ENCODE assay signal across 17 cellular contexts in genomic region chr15:100019601-100020000, GRCh38.
DNase-seq lines count a peak whose midpoint lies in the region; ATAC-seq and TF ChIP-seq lines count a peak whose summit lies in the region.
"Had no signal": no experiment of that assay in that cellular context is flagged by ENCODE, and none has a peak within 500 bp of the region (broad histone marks: within the 10 kb centered on the region; RNA-seq: fewer than 3 reads in every experiment).

No MANE protein-coding gene starts in this region.

- H3K9me3 Mint-ChIP-seq in mesothelial cell of epicardium: peaks cover 7% of the 10 kb centered on the region
- H3K9me3 Mint-ChIP-seq in activated CD8-positive, alpha-beta T cell treated with anti-CD3 and anti-CD28 coated beads for 36 hours: no peaks in the 10 kb centered on the region

- H3K36me3 Mint-ChIP-seq in mesothelial cell of epicardium: peaks cover 15% of the 10 kb centered on the region
- H3K36me3 Mint-ChIP-seq in activated CD8-positive, alpha-beta T cell treated with anti-CD3 and anti-CD28 coated beads for 36 hours (ENCODE audit: low read depth): peaks cover 3% of the 10 kb centered on the region
- H3K36me3 Mint-ChIP-seq: IgD-negative memory B cell had no signal

- H3K27me3 ChIP-seq in aorta (ENCODE audit: control insufficient read depth in 1 of 2, insufficient read depth in 2 of 2, low read length in 1 of 2) (no peaks in the 10 kb centered on the region), stomach (no peaks in the 10 kb centered on the region)
- H3K27me3 ChIP-seq: BLaER1 had no signal

- no peak for TF ChIP-seq CTCF in coronary artery (IDR thresholded peaks at IDR 0.05)
- TF ChIP-seq CTCF in mesothelial cell of epicardium (IDR thresholded peaks at IDR 0.05; ENCODE audit: unreplicated experiment): no peak
- TF ChIP-seq CTCF in activated CD8-positive, alpha-beta T cell treated with anti-CD3 and anti-CD28 coated beads for 36 hours (IDR thresholded peaks at IDR 0.05): no peak
- TF ChIP-seq CTCF in stomach (IDR thresholded peaks at IDR 0.05): no peak

- no peak for TF ChIP-seq POLR2A in stomach (IDR thresholded peaks at IDR 0.05)

- 35 to 39% methylated on average over 6 of the region's 6 CpGs for WGBS in aorta, 2 donors
- 73 to 86% (median 82%) methylated on average over 6 of the region's 6 CpGs for WGBS in stomach, 5 donors

- CTCF ChIA-PET in activated CD8-positive, alpha-beta T cell treated with anti-CD3 and anti-CD28 coated beads for 36 hours (lab: Charles Lee): no interaction called here

- H3K4me3 Mint-ChIP-seq in mesothelial cell of epicardium: no peak overlapping the region
- H3K4me3 Mint-ChIP-seq in activated CD8-positive, alpha-beta T cell treated with anti-CD3 and anti-CD28 coated beads for 36 hours: no peak overlapping the region
- H3K4me3 Mint-ChIP-seq: CD4-positive, CD25-positive, alpha-beta regulatory T cell; H9; IgD-negative memory B cell had no signal

- intact Hi-C loops in sciatic nerve (cut with DNase I): no loop called here
- intact Hi-C loops in aorta (cut with DNase I): loop anchor here in 1 of 2 donors (10.0 kb wide), 1 partner anchor 55 kb away; no protein-coding TSS in a partner anchor
- intact Hi-C loops in activated CD8-positive, alpha-beta T cell treated with anti-CD3 and anti-CD28 coated beads for 36 hours (cut with micrococcal nuclease): no loop called here
- intact Hi-C loops in stomach (cut with DNase I; ENCODE audit: low total_unique reads): no loop called here

- H3K36me3 ChIP-seq in aorta (ENCODE audit: control insufficient read depth in 1 of 2, insufficient read depth in 2 of 2, low read length in 1 of 2) (no peaks in the 10 kb centered on the region), stomach (no peaks in the 10 kb centered on the region)
- H3K36me3 ChIP-seq: BLaER1 had no signal

- TF ChIP-seq EP300 in stomach (IDR thresholded peaks at IDR 0.05): no peak

- ATAC-seq in sciatic nerve (peak; percentile 69), aorta (ENCODE audit: low FRiP score) (peak; percentile 41)
- ATAC-seq in activated CD8-positive, alpha-beta T cell treated with anti-CD3 and anti-CD28 coated beads for 36 hours: no peak
- ATAC-seq: GM12878 had no signal

- H3K4me1 ChIP-seq in aorta (ENCODE audit: control insufficient read depth in 1 of 2, insufficient read depth in 2 of 2, low read length in 2 of 2) (peaks cover 0 to 1% of the 10 kb centered on the region in 2 donors), stomach (no peaks in the 10 kb centered on the region)
- H3K4me1 ChIP-seq: A549, BLaER1 had no signal

- H3K27ac ChIP-seq in coronary artery (peak overlapping the region; percentile 8 to 53), aorta (ENCODE audit: low read depth in 1 of 2, low read length in 2 of 2) (no peak overlapping the region), stomach (no peak overlapping the region)
- H3K27ac ChIP-seq: A549, BLaER1, GM23248 had no signal

- peaks cover 47% of the 10 kb centered on the region for H3K4me1 Mint-ChIP-seq in mesothelial cell of epicardium
- H3K4me1 Mint-ChIP-seq in activated CD8-positive, alpha-beta T cell treated with anti-CD3 and anti-CD28 coated beads for 36 hours (ENCODE audit: low read depth): peaks cover 2% of the 10 kb centered on the region
- H3K4me1 Mint-ChIP-seq: CD4-positive, CD25-positive, alpha-beta regulatory T cell; IgD-negative memory B cell had no signal

- H3K27ac Mint-ChIP-seq in mesothelial cell of epicardium: peak overlapping the region; percentile 60
- H3K27ac Mint-ChIP-seq in activated CD8-positive, alpha-beta T cell treated with anti-CD3 and anti-CD28 coated beads for 36 hours: no peak overlapping the region
- H3K27ac Mint-ChIP-seq: CD4-positive, CD25-positive, alpha-beta regulatory T cell; IgD-negative memory B cell had no signal

- H3K9me3 ChIP-seq in aorta (ENCODE audit: control insufficient read depth, low read length) (no peaks in the 10 kb centered on the region), stomach (peaks cover 0 to 8% (median 7%) of the 10 kb centered on the region in 4 donors)
- H3K9me3 ChIP-seq: A549 had no signal

- DNase-seq in coronary artery (ENCODE audit: low spot score) (peak; percentile 49), mesothelial cell of epicardium (ENCODE audit: low spot score in 2 of 2, unreplicated experiment in 2 of 2) (no peak), sciatic nerve (ENCODE audit: low spot score) (no peak), aorta (no peak), RPMI8226 (no peak), stomach (no peak), AG08395 (ENCODE audit: low spot score) (no peak)
- DNase-seq in activated CD8-positive, alpha-beta T cell treated with anti-CD3 and anti-CD28 coated beads for 36 hours: no peak
- DNase-seq: Calu3; CD4-positive, CD25-positive, alpha-beta regulatory T cell; DMS79; GM23248 had no signal

- POLR2A ChIA-PET in activated CD8-positive, alpha-beta T cell treated with anti-CD3 and anti-CD28 coated beads for 36 hours (lab: Charles Lee): no interaction called here

- H3K27me3 Mint-ChIP-seq in mesothelial cell of epicardium (ENCODE audit: low read depth): no peaks in the 10 kb centered on the region
- H3K27me3 Mint-ChIP-seq in activated CD8-positive, alpha-beta T cell treated with anti-CD3 and anti-CD28 coated beads for 36 hours: no peaks in the 10 kb centered on the region
- H3K27me3 Mint-ChIP-seq: CD4-positive, CD25-positive, alpha-beta regulatory T cell had no signal

- H3K4me3 ChIP-seq in coronary artery: no peak overlapping the region
- no peak overlapping the region for H3K4me3 ChIP-seq in aorta (ENCODE audit: low read length in 2 of 2)
- H3K4me3 ChIP-seq in stomach: no peak overlapping the region
- H3K4me3 ChIP-seq: A549, BLaER1, GM12878, GM23248 had no signal

Comparison
In these comparisons a context has a peak if more than half of its experiments do, and no peak if none do; other contexts are left out.
1. H3K27ac ChIP-seq: peak in coronary artery (2 of 2); none in aorta (0 of 2) and stomach (0 of 5).